In the genomic region with DNA sequence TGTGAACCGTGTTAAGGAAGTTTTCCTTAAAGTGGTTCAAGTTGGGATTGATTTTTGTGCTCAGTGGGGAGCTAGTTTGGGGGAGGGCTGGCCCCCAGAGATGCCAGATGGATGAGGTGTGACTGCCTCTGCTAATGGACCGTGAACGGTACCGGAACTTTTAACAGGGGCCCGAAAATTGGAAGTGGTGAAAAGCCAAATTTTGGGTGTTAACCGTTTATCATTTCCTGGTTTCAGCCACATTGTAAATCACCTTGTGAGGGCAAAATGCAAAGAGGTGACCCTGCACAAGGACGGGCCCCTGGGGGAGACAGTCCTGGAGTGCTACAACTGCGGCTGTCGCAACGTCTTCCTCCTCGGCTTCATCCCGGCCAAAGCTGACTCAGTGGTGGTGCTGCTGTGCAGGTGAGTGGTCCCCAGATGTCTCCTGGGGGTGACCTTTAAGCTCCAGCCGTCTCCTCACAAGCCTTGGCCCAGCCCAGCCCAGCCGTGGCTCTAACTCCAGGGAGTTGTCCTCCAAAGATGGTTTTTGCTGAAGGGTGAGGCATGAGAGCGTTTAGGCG, we compare ENCODE assay signal across 11 cellular contexts. TPM values are rescaled to one million over a fixed set of nuclear protein-coding genes. Genes with fewer than 3 reads are reported as not detected.
DNase-seq lines count a peak whose midpoint lies in the region; ATAC-seq and TF ChIP-seq lines count a peak whose summit lies in the region.
"Had no signal": no experiment of that assay in that cellular context is flagged by ENCODE, and none has a peak within 500 bp of the region (broad histone marks: within the 10 kb centered on the region; RNA-seq: fewer than 3 reads in every experiment).

No MANE protein-coding gene starts in this region.

- H3K79me2 ChIP-seq in smooth muscle cell (ENCODE audit: low read depth), result peaks cover 61% of the 10 kb centered on the region

- H3K4me1 Mint-ChIP-seq in activated B cell treated with CpG ODN at 0.5 μM for 24 hours, result peaks cover 55% of the 10 kb centered on the region

- intact Hi-C loops in activated B cell treated with CpG ODN at 0.5 μM for 24 hours (cut with micrococcal nuclease), result no loop called here

- peak overlapping the region; percentile 5 to 81 (median 77) for H3K27ac ChIP-seq in gastroesophageal sphincter
- peak overlapping the region; percentile 59 for H3K27ac ChIP-seq in smooth muscle cell (ENCODE audit: low read depth)

- peaks cover 0 to 66% of the 10 kb centered on the region in 2 donors for H3K36me3 ChIP-seq in gastroesophageal sphincter
- no peaks in the 10 kb centered on the region for H3K36me3 ChIP-seq in smooth muscle cell (ENCODE audit: low read depth)

- TF ChIP-seq POLR2A in gastroesophageal sphincter (IDR thresholded peaks at IDR 0.05), result no peak

- no peak for TF ChIP-seq EP300 in gastroesophageal sphincter (IDR thresholded peaks at IDR 0.05)

- H3K4me3 ChIP-seq in GM12865 (ENCODE audit: low read depth, low read length) (no peak overlapping the region), gastroesophageal sphincter (no peak overlapping the region), smooth muscle cell (no peak overlapping the region)

- peak overlapping the region; percentile 39 for H3K4me2 ChIP-seq in smooth muscle cell

- no peak overlapping the region for H3K9ac ChIP-seq in smooth muscle cell (ENCODE audit: low read depth)

- H3K27me3 ChIP-seq in gastroesophageal sphincter, result no peaks in the 10 kb centered on the region
- H3K27me3 ChIP-seq in smooth muscle cell (ENCODE audit: low read depth), result no peaks in the 10 kb centered on the region

- H3K27ac Mint-ChIP-seq in activated B cell treated with CpG ODN at 0.5 μM for 24 hours, result peak overlapping the region; percentile 76

- no peaks in the 10 kb centered on the region for H3K9me3 ChIP-seq in gastroesophageal sphincter
- H3K9me3 ChIP-seq in smooth muscle cell (replicated peaks; ENCODE audit: low read depth), result no peaks in the 10 kb centered on the region

- POLR2A ChIA-PET in activated B cell treated with CpG ODN at 0.5 μM for 24 hours (lab: Charles Lee), result no interaction called here

- peaks cover 0 to 73% (median 42%) of the 10 kb centered on the region in 3 donors for H3K4me1 ChIP-seq in gastroesophageal sphincter
- H3K4me1 ChIP-seq in smooth muscle cell (ENCODE audit: low read depth), result no peaks in the 10 kb centered on the region

- 45 to 47% methylated on average over 5 to 14 of the region's 16 CpGs for WGBS in gastroesophageal sphincter (ENCODE audit: low coverage in 1 of 2), 2 donors
- WGBS in smooth muscle cell (ENCODE audit: low lambda C conversion rate), result 85% methylated on average over 16 of the region's 16 CpGs

- no peak overlapping the region for H2AFZ ChIP-seq in smooth muscle cell (ENCODE audit: low read depth)

- H3K27me3 Mint-ChIP-seq in activated B cell treated with CpG ODN at 0.5 μM for 24 hours, result no peaks in the 10 kb centered on the region

- peaks cover 92% of the 10 kb centered on the region for H4K20me1 ChIP-seq in smooth muscle cell (ENCODE audit: low read depth)

- ATAC-seq in activated B cell treated with CpG ODN at 0.5 μM for 24 hours (ENCODE audit: low read depth) (peak; percentile 25), gastroesophageal sphincter (no peak), HG02885 (IDR thresholded peaks at IDR 0.05; ENCODE audit: poor library complexity, unreplicated experiment) (no peak), GM19324 (IDR thresholded peaks at IDR 0.05; ENCODE audit: low FRiP score, unreplicated experiment) (no peak)

- H3F3A ChIP-seq in smooth muscle cell (ENCODE audit: low read depth), result peaks cover 18% of the 10 kb centered on the region

- TF ChIP-seq CTCF in GM12865 (IDR thresholded peaks at IDR 0.05; ENCODE audit: insufficient read depth, low read depth, low read length, missing control alignments) (no peak), activated B cell treated with CpG ODN at 0.5 μM for 24 hours (IDR thresholded peaks at IDR 0.05) (no peak), gastroesophageal sphincter (IDR thresholded peaks at IDR 0.05) (no peak), smooth muscle cell (IDR thresholded peaks at IDR 0.05; ENCODE audit: borderline replicate concordance, insufficient read depth, poor library complexity, severe bottlenecking) (no peak)

- CTCF ChIA-PET in activated B cell treated with CpG ODN at 0.5 μM for 24 hours (lab: Charles Lee), result interaction anchor here (2.0 kb wide), 1 partner anchor 261 kb away, joined by 5 read pairs; the partner anchor contains the start of gene REX1BD

- no peaks in the 10 kb centered on the region for H3K9me3 Mint-ChIP-seq in activated B cell treated with CpG ODN at 0.5 μM for 24 hours

- DNase-seq in GM12865 (ENCODE audit: low read depth) (peak; percentile 69), activated B cell treated with CpG ODN at 0.5 μM for 24 hours (no peak), smooth muscle cell (lab: John Stamatoyannopoulos, UW; ENCODE audit: unreplicated experiment) (no peak), DMS79 treated with DMSO at 0.1 percent for 48 hours (lab: John Stamatoyannopoulos, UW) (no peak)
- DNase-seq in stimulated activated CD4-positive, alpha-beta T cell treated with anti-CD3 and anti-CD28 coated beads, Interleukin-4, amount 100 ng/mL, for 1 hour, result no peak
- DNase-seq: activated CD4-positive, CD25-positive, alpha-beta regulatory T cell treated with anti-CD3 and anti-CD28 coated beads, Interleukin-2, amount 50 U/mL, for 72 hours had no signal

- H3K36me3 Mint-ChIP-seq in activated B cell treated with CpG ODN at 0.5 μM for 24 hours (ENCODE audit: low read depth), result peaks cover 89% of the 10 kb centered on the region

- H3K4me3 Mint-ChIP-seq in activated B cell treated with CpG ODN at 0.5 μM for 24 hours, result peak overlapping the region; percentile 69

RNA-seq across cellular contexts. Expression of gene UPF1, which starts 18.2 kb away (rescaled TPM):
- total RNA-seq in activated B cell treated with CpG ODN at 0.5 μM for 24 hours, result 93.2 and 107 TPM in 2 replicates
- 10 to 100 TPM; 53.6 to 92.2 (median 59.9) TPM for total RNA-seq in gastroesophageal sphincter
- total RNA-seq in smooth muscle cell, result 16.2 and 37.8 TPM in 2 replicates
- 25.4 and 30.3 TPM in 2 replicates for polyA plus RNA-seq in smooth muscle cell

RNA-seq across cellular contexts. Expression of gene CERS1, which starts 46.0 kb away (rescaled TPM):
- total RNA-seq in activated B cell treated with CpG ODN at 0.5 μM for 24 hours (not detected in 2 replicates), gastroesophageal sphincter (1 to 10 TPM in 1 of 4 donors, under 1 TPM in 2, not detected in 1; 0.73 to 1.3 (median 0.81) TPM), smooth muscle cell (0.81 and 2.4 TPM in 2 replicates)
- polyA plus RNA-seq in smooth muscle cell, result 4.2 TPM in 2 replicates

RNA-seq across cellular contexts. Expression of gene COMP, which starts 58.8 kb away (rescaled TPM):
- total RNA-seq in activated B cell treated with CpG ODN at 0.5 μM for 24 hours (0.10 and 0.16 TPM in 2 replicates), gastroesophageal sphincter (1 to 10 TPM in 1 of 4 donors, under 1 TPM in 3; 0.40 to 4.4 (median 0.50) TPM), smooth muscle cell (196 and 236 TPM in 2 replicates)
- polyA plus RNA-seq in smooth muscle cell, result 627 and 901 TPM in 2 replicates
- total RNA-seq: dermis microvascular lymphatic vessel endothelial cell, M059J had no signal

Comparison
In these comparisons a context has a peak if more than half of its experiments do, and no peak if none do; other contexts are left out.
1. RNA of gene COMP, which starts 58.8 kb away (total RNA-seq): 196 to 236 TPM in smooth muscle cell; 0.40 to 4.4 TPM in gastroesophageal sphincter and 0.10 to 0.16 TPM in activated B cell treated with CpG ODN at 0.5 μM for 24 hours; every median in the first group is over 10 times any median in the second.